ENCODE assay signal across 22 cellular contexts in genomic region chr7:16241017-16241416, GRCh38.
DNase-seq lines count a peak whose midpoint lies in the region; ATAC-seq, FAIRE-seq and TF ChIP-seq lines count a peak whose summit lies in the region.
"Had no signal": no experiment of that assay in that cellular context is flagged by ENCODE, and none has a peak within 500 bp of the region (broad histone marks: within the 10 kb centered on the region; RNA-seq: fewer than 3 reads in every experiment).

No MANE protein-coding gene starts in this region.

- in situ Hi-C loops in K562 (cut with MboI), result no loop called here

- H3K4me1 ChIP-seq in A549 (no peaks in the 10 kb centered on the region), K562 (replicated peaks in 1 of 2; ENCODE audit: control insufficient read depth in 2 of 2, insufficient read depth in 2 of 2, low read length in 2 of 2) (no peaks in the 10 kb centered on the region)
- H3K4me1 ChIP-seq: BLaER1 treated with 17β-estradiol and CSF1 and Interleukin-3, amounts not matched to agents 10 nM and 100 nM; Caco-2 had no signal

- H3K9ac ChIP-seq in K562 (ENCODE audit: insufficient read depth in 1 of 2, low read depth in 2 of 2, low read length in 2 of 2), result no peak overlapping the region
- H3K9ac ChIP-seq: BLaER1 treated with 17β-estradiol and CSF1 and Interleukin-3, amounts not matched to agents 10 nM and 100 nM had no signal

- H3K4me2 ChIP-seq in A549 (no peak overlapping the region), K562 (ENCODE audit: insufficient read depth, low read length) (no peak overlapping the region)
- H3K4me2 ChIP-seq: BLaER1 treated with 17β-estradiol and CSF1 and Interleukin-3, amounts not matched to agents 10 nM and 100 nM had no signal

- no peak for ATAC-seq in A549
- no peak for ATAC-seq in K562
- ATAC-seq in HG03354 (IDR thresholded peaks at IDR 0.05; ENCODE audit: poor library complexity, severe bottlenecking, unreplicated experiment), result no peak
- ATAC-seq: CD8-positive, alpha-beta T cell; GM12878 had no signal

- H3K4me3 Mint-ChIP-seq in activated naive CD4-positive, alpha-beta T cell treated with anti-CD3 and anti-CD28 coated beads, Interleukin-2, amount 10 ng/mL, durations not matched to agents 7 days and 5 days, result no peak overlapping the region
- H3K4me3 Mint-ChIP-seq: B cell; CD4-positive, alpha-beta T cell; CD8-positive, alpha-beta T cell had no signal

- H3K4me1 Mint-ChIP-seq in activated naive CD4-positive, alpha-beta T cell treated with anti-CD3 and anti-CD28 coated beads, Interleukin-2, amount 10 ng/mL, durations not matched to agents 7 days and 5 days, result no peaks in the 10 kb centered on the region
- H3K4me1 Mint-ChIP-seq: B cell had no signal

- H3K9me1 ChIP-seq in K562 (ENCODE audit: control insufficient read depth, insufficient read depth, low read length), result no peaks in the 10 kb centered on the region

- TF ChIP-seq CTCF in A549 (IDR thresholded peaks at IDR 0.05) (no peak), K562 (IDR thresholded peaks at IDR 0.05 in 2 of 3, conservative IDR thresholded peaks at IDR 0.05 in 1 of 3; ENCODE audit: insufficient read depth in 2 of 3, low read depth in 1 of 3, low read length in 3 of 3) (no peak), RWPE1 (conservative IDR thresholded peaks at IDR 0.05; ENCODE audit: low read depth) (no peak)

- no peaks in the 10 kb centered on the region for H3K9me3 Mint-ChIP-seq in activated naive CD4-positive, alpha-beta T cell treated with anti-CD3 and anti-CD28 coated beads, Interleukin-2, amount 10 ng/mL, durations not matched to agents 7 days and 5 days
- H3K9me3 Mint-ChIP-seq: CD8-positive, alpha-beta T cell had no signal

- POLR2A ChIA-PET in A549 (lab: Yijun Ruan, JAX), result no interaction called here
- POLR2A ChIA-PET in K562 (lab: Yijun Ruan, JAX), result interaction anchor here (1.0 to 1.9 kb wide), 2 partner anchors 10 to 45 kb away, joined by 3 to 5 read pairs; no protein-coding TSS in a partner anchor
- POLR2A ChIA-PET in RWPE1 (lab: Yijun Ruan, JAX; ENCODE audit: low non-redundant PET), result no interaction called here

- no peaks in the 10 kb centered on the region for H3K36me3 ChIP-seq in K562 (ENCODE audit: control insufficient read depth, insufficient read depth, low read length)
- H3K36me3 ChIP-seq: BLaER1 treated with 17β-estradiol and CSF1 and Interleukin-3, amounts not matched to agents 10 nM and 100 nM had no signal

- DNase-seq in A549 (ENCODE audit: low read depth in 1 of 2, low spot score in 1 of 2), result no peak
- no peak for DNase-seq in K562 (ENCODE audit: extremely low read depth in 1 of 4, low spot score in 3 of 4)
- no peak for DNase-seq in frontal cortex (ENCODE audit: low spot score in 2 of 2)
- no peak for DNase-seq in RWPE1 (ENCODE audit: low spot score)
- DNase-seq in activated naive CD4-positive, alpha-beta T cell treated with anti-CD3 and anti-CD28 coated beads, Interleukin-2, amount 10 ng/mL, durations not matched to agents 7 days and 5 days, result no peak
- DNase-seq: 8988T; AML-193; Caco-2; Calu3; CD4-positive, alpha-beta T cell; CD8-positive, alpha-beta T cell; DMS79 treated with DMSO at 0.1 percent for 48 hours; GDM1 had no signal

- no peaks in the 10 kb centered on the region for H3K27me3 Mint-ChIP-seq in activated naive CD4-positive, alpha-beta T cell treated with anti-CD3 and anti-CD28 coated beads, Interleukin-2, amount 10 ng/mL, durations not matched to agents 7 days and 5 days
- H3K27me3 Mint-ChIP-seq: B cell; CD4-positive, alpha-beta T cell had no signal

- H3K27ac Mint-ChIP-seq in activated naive CD4-positive, alpha-beta T cell treated with anti-CD3 and anti-CD28 coated beads, Interleukin-2, amount 10 ng/mL, durations not matched to agents 7 days and 5 days, result no peak overlapping the region
- H3K27ac Mint-ChIP-seq: B cell; CD4-positive, alpha-beta T cell; CD8-positive, alpha-beta T cell had no signal

- H3K36me3 Mint-ChIP-seq in activated naive CD4-positive, alpha-beta T cell treated with anti-CD3 and anti-CD28 coated beads, Interleukin-2, amount 10 ng/mL, durations not matched to agents 7 days and 5 days, result no peaks in the 10 kb centered on the region
- H3K36me3 Mint-ChIP-seq: CD8-positive, alpha-beta T cell had no signal

- no peaks in the 10 kb centered on the region for H4K20me1 ChIP-seq in K562 (replicated peaks; ENCODE audit: control insufficient read depth, insufficient read depth, low read length)
- H4K20me1 ChIP-seq: BLaER1 treated with 17β-estradiol and CSF1 and Interleukin-3, amounts not matched to agents 10 nM and 100 nM had no signal

- TF ChIP-seq RAD21 in A549 (conservative IDR thresholded peaks at IDR 0.05 in 1 of 2, IDR thresholded peaks at IDR 0.05 in 1 of 2) (no peak), K562 (CRISPR knock-in tag; conservative IDR thresholded peaks at IDR 0.05 in 1 of 2, IDR thresholded peaks at IDR 0.05 in 1 of 2) (no peak)

- H3K9me3 ChIP-seq in A549 (no peaks in the 10 kb centered on the region), K562 (replicated peaks; ENCODE audit: control insufficient read depth, insufficient read depth, low read depth, low read length) (no peaks in the 10 kb centered on the region)
- H3K9me3 ChIP-seq: BLaER1 treated with 17β-estradiol and CSF1 and Interleukin-3, amounts not matched to agents 10 nM and 100 nM; Caco-2 had no signal

- no peak overlapping the region for H3K27ac ChIP-seq in A549
- no peak overlapping the region for H3K27ac ChIP-seq in K562 (ENCODE audit: extremely low read depth, low read depth, low read length)
- no peak overlapping the region for H3K27ac ChIP-seq in RWPE1
- H3K27ac ChIP-seq: BLaER1 treated with 17β-estradiol and CSF1 and Interleukin-3, amounts not matched to agents 10 nM and 100 nM; C4-2B had no signal

- TF ChIP-seq EP300 in A549 (IDR thresholded peaks at IDR 0.05) (no peak), K562 (IDR thresholded peaks at IDR 0.05; ENCODE audit: low read length) (no peak)

- no peak overlapping the region for H3K4me3 ChIP-seq in A549
- H3K4me3 ChIP-seq in K562, result no peak overlapping the region
- H3K4me3 ChIP-seq: BLaER1 treated with 17β-estradiol and CSF1 and Interleukin-3, amounts not matched to agents 10 nM and 100 nM; GM12878 had no signal

- BruUV-seq in K562 (replicated peaks; lab: Mats Ljungman, UMichigan), result no TSS peak

- no peaks in the 10 kb centered on the region for H3K79me2 ChIP-seq in K562 (ENCODE audit: control insufficient read depth, insufficient read depth, low read length)

- CTCF ChIA-PET in A549 (lab: Yijun Ruan, JAX), result no interaction called here
- CTCF ChIA-PET in K562 (lab: Yijun Ruan, JAX; ENCODE audit: low intra/inter-chr PET ratio), result no interaction called here
- CTCF ChIA-PET in RWPE1 (lab: Yijun Ruan, JAX), result interaction anchor here (0.7 kb wide), 1 partner anchor 425 kb away, joined by 3 read pairs; no protein-coding TSS in a partner anchor
- CTCF ChIA-PET in activated naive CD4-positive, alpha-beta T cell treated with anti-CD3 and anti-CD28 coated beads, Interleukin-2, amount 10 ng/mL, durations not matched to agents 7 days and 5 days (lab: Charles Lee), result no interaction called here

- no peaks in the 10 kb centered on the region for H3K27me3 ChIP-seq in K562 (ENCODE audit: control insufficient read depth in 2 of 2, insufficient read depth in 2 of 2, low read length in 2 of 2)
- H3K27me3 ChIP-seq: BLaER1 treated with 17β-estradiol and CSF1 and Interleukin-3, amounts not matched to agents 10 nM and 100 nM had no signal

- intact Hi-C loops in K562 (cut with micrococcal nuclease), result no loop called here

- no peak for TF ChIP-seq POLR2A in A549 (IDR thresholded peaks at IDR 0.05; ENCODE audit: low read length)
- no peak for TF ChIP-seq POLR2A in K562 (conservative IDR thresholded peaks at IDR 0.05)

- H2AFZ ChIP-seq in K562 (ENCODE audit: low read depth, low read length), result no peak overlapping the region

- FAIRE-seq in A549 (lab: Jason Lieb, UNC), result peak; percentile 23
- peak; percentile 70 for FAIRE-seq in G401.6 (lab: Jason Lieb, UNC)
- FAIRE-seq in K562 (lab: Jason Lieb, UNC), result no peak
- FAIRE-seq in frontal cortex (lab: Jason Lieb, UNC), result peak; percentile 37
- FAIRE-seq: D721Med, GM12878, GM12892, GM18507 had no signal

TF ChIP-seq in A549, 52 proteins besides CTCF, POLR2A, EP300 and RAD21:
- TF ChIP-seq POLR2AphosphoS2 (conservative IDR thresholded peaks at IDR 0.05; ENCODE audit: low read length), result no peak
- TF ChIP-seq FOXS1 (CRISPR knock-in tag; IDR thresholded peaks at IDR 0.05), result no peak
- TF ChIP-seq SMC3 (IDR thresholded peaks at IDR 0.05), result no peak
- TF ChIP-seq MAFK (IDR thresholded peaks at IDR 0.05; ENCODE audit: partially characterized antibody), result peak; percentile 49
- TF ChIP-seq EHMT2 (IDR thresholded peaks at IDR 0.05; ENCODE audit: low read depth), result no peak

TF ChIP-seq in K562, 482 proteins besides CTCF, POLR2A, EP300 and RAD21 (continues in another document):
- peak; percentile 10; the same call in 1 of the 2 replicates for TF ChIP-seq MAFK (IDR thresholded peaks at IDR 0.05; ENCODE audit: low read length)
- TF ChIP-seq ZNF316 (IDR thresholded peaks at IDR 0.05), result peak; percentile 94
- TF ChIP-seq SFPQ (IDR thresholded peaks at IDR 0.05; ENCODE audit: low read depth, low read length), result no peak
- TF ChIP-seq SMARCE1 (IDR thresholded peaks at IDR 0.05), result no peak
- TF ChIP-seq, protein P1, sequence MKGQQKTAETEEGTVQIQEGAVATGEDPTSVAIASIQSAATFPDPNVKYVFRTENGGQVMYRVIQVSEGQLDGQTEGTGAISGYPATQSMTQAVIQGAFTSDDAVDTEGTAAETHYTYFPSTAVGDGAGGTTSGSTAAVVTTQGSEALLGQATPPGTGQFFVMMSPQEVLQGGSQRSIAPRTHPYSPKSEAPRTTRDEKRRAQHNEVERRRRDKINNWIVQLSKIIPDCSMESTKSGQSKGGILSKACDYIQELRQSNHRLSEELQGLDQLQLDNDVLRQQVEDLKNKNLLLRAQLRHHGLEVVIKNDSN (CRISPR knock-in tag; IDR thresholded peaks at IDR 0.05), result no peak

Comparison
In these comparisons a context has a peak if more than half of its experiments do, and no peak if none do; other contexts are left out.
1. Of the 35 proteins assayed by ChIP-seq in both K562 and A549: peak only in K562: none; only in A549: none; in both: MAFK; in neither: 34.